27 cellular contexts compared by ENCODE assay signal in the genomic region with DNA sequence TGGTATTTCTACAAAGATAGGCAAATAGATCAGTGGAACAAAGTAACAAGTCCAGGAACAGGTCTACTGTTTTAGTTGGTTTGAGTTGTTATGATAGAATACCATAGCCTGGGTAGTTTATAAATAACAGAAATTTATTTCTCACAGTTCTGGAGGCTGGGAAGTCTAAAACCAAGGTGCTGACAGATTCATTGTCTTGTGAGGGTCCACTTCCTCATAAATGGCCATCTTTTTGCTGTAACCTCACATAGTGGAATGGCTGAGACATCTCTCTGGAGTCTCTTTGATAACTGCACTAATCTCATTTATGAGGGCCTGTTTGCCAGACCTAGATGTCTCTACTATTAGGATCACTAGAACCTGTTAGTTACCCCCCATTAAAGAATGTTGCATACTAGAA.
"Had no signal": no experiment of that assay in that cellular context is flagged by ENCODE, and none has a peak within 500 bp of the region (broad histone marks: within the 10 kb centered on the region; RNA-seq: fewer than 3 reads in every experiment).

No MANE protein-coding gene starts in this region.

- H3K4me1 ChIP-seq: colonic mucosa, esophagus squamous epithelium, gastrocnemius medialis, heart right ventricle, left lung, lower lobe of right lung had no signal

- H3K27me3 ChIP-seq: colonic mucosa, dorsolateral prefrontal cortex, gastrocnemius medialis, heart right ventricle, left lung had no signal

- H3K27ac ChIP-seq: colonic mucosa, dorsolateral prefrontal cortex, epithelial cell of prostate, esophagus squamous epithelium, gastrocnemius medialis, heart right ventricle, left lung, lower lobe of right lung had no signal

- H3K4me3 ChIP-seq: colonic mucosa, dorsolateral prefrontal cortex, esophagus squamous epithelium, gastrocnemius medialis, heart right ventricle, left lung, lower lobe of right lung, mucosa of descending colon had no signal

- DNase-seq: colonic mucosa; cortex of kidney; dorsolateral prefrontal cortex; effector CD4-positive, alpha-beta T cell; effector memory CD4-positive, alpha-beta T cell; erythroblast; esophagus squamous epithelium; foreskin fibroblast; foreskin melanocyte; gastrocnemius medialis; glutamatergic neuron; head of caudate nucleus; heart right ventricle; hippocampal formation; left cardiac atrium; left lung; left ventricle myocardium superior; lower lobe of right lung; mesenchymal stem cell; mucosa of descending colon; naive B cell; naive thymus-derived CD8-positive, alpha-beta T cell had no signal

- FAIRE-seq: endometrium, islet of Langerhans, keratinocyte had no signal

- H3K36me3 ChIP-seq: colonic mucosa, esophagus squamous epithelium, gastrocnemius medialis, heart right ventricle, left lung, lower lobe of right lung had no signal

- H3K9me3 ChIP-seq: colonic mucosa, esophagus squamous epithelium, gastrocnemius medialis, heart right ventricle, left lung, lower lobe of right lung, mucosa of descending colon had no signal

- ATAC-seq: esophagus mucosa; gastrocnemius medialis; heart right ventricle; left cardiac atrium; left lung; left ventricle myocardium superior; lower lobe of right lung; mucosa of descending colon; naive thymus-derived CD8-positive, alpha-beta T cell had no signal
